In genomic region chr5:10283927-10284635, GRCh38 we compare ENCODE assay signal across 8 cellular contexts. TPM values are rescaled to one million over a fixed set of nuclear protein-coding genes. Genes with fewer than 3 reads are reported as not detected.
DNase-seq lines count a peak whose midpoint lies in the region; ATAC-seq, FAIRE-seq and TF ChIP-seq lines count a peak whose summit lies in the region.

No MANE protein-coding gene starts in this region.

- ATAC-seq in activated T-cell treated with anti-CD3 and anti-CD28 coated beads, Interleukin-2, amount 50 U/mL, for 72 hours (replicated peaks in 1 of 2) = peak; percentile 92 to 93

- FAIRE-seq in G401.6 (lab: Jason Lieb, UNC) (peak; percentile 37), RCC 7860 (lab: Jason Lieb, UNC) (no peak)

- no peaks in the 10 kb centered on the region for H3K36me3 Mint-ChIP-seq in activated T-cell treated with anti-CD3 and anti-CD28 coated beads, Interleukin-2, amount 50 U/mL, for 72 hours (ENCODE audit: insufficient read depth in 2 of 2)

- peak overlapping the region; percentile 22 to 74 for H3K4me3 Mint-ChIP-seq in activated T-cell treated with anti-CD3 and anti-CD28 coated beads, Interleukin-2, amount 50 U/mL, for 72 hours

- peaks cover 11% of the 10 kb centered on the region for H3K4me1 Mint-ChIP-seq in activated T-cell treated with anti-CD3 and anti-CD28 coated beads, Interleukin-2, amount 50 U/mL, for 72 hours (ENCODE audit: low read depth)

- H3K27ac ChIP-seq in substantia nigra (ENCODE audit: low read depth, low read length, poor library complexity, severe bottlenecking) = no peak overlapping the region

- H3K27me3 Mint-ChIP-seq in activated T-cell treated with anti-CD3 and anti-CD28 coated beads, Interleukin-2, amount 50 U/mL, for 72 hours (ENCODE audit: low read depth) = peaks cover 7% of the 10 kb centered on the region

- no peaks in the 10 kb centered on the region for H3K27me3 ChIP-seq in neuron (ENCODE audit: insufficient read depth, low read length)

- H3K27ac Mint-ChIP-seq in activated T-cell treated with anti-CD3 and anti-CD28 coated beads, Interleukin-2, amount 50 U/mL, for 72 hours = peak overlapping the region; percentile 14

- TF ChIP-seq CTCF in fibroblast of pulmonary artery (IDR thresholded peaks at IDR 0.05; ENCODE audit: low read length, missing control alignments) = peak; percentile 93

- peaks cover 8% of the 10 kb centered on the region for H3K4me1 ChIP-seq in neuron (ENCODE audit: insufficient read depth, low read length)

- no peaks in the 10 kb centered on the region for H3K9me3 Mint-ChIP-seq in activated T-cell treated with anti-CD3 and anti-CD28 coated beads, Interleukin-2, amount 50 U/mL, for 72 hours

- DNase-seq in GOT3 (lab: John Stamatoyannopoulos, UW) (peak; percentile 42), Kasumi-1 (lab: John Stamatoyannopoulos, UW) (peak; percentile 73 to 78), RCC 7860 (ENCODE audit: low spot score) (peak; percentile 64), fibroblast of pulmonary artery (ENCODE audit: low read depth) (peak; percentile 83), substantia nigra (lab: John Stamatoyannopoulos, UW) (peak; percentile 25 to 92 (median 78))
- peak; percentile 83 to 86 for DNase-seq in activated T-cell treated with anti-CD3 and anti-CD28 coated beads, Interleukin-2, amount 50 U/mL, for 72 hours

- peaks cover 11% of the 10 kb centered on the region for H3K36me3 ChIP-seq in neuron (ENCODE audit: insufficient read depth, low read length)

- H3K4me3 ChIP-seq in fibroblast of pulmonary artery (replicated peaks; ENCODE audit: low read depth, low read length) = no peak overlapping the region
- no peak overlapping the region for H3K4me3 ChIP-seq in neuron (ENCODE audit: low read length)

- H3K9me3 ChIP-seq in neuron (ENCODE audit: low read length) = no peaks in the 10 kb centered on the region

- peak overlapping the region; percentile 52 for H2AFZ ChIP-seq in neuron (ENCODE audit: low read depth, low read length)

RNA-seq across cellular contexts. Expression of gene CMBL, which starts 23.6 kb away (rescaled TPM):
- 1 to 10 TPM; 1.2 to 1.7 TPM for total RNA-seq in activated T-cell treated with anti-CD3 and anti-CD28 coated beads, Interleukin-2, amount 50 U/mL, for 72 hours

RNA-seq across cellular contexts. Expression of gene CCT5, which starts 34.0 kb away (rescaled TPM):
- total RNA-seq in activated T-cell treated with anti-CD3 and anti-CD28 coated beads, Interleukin-2, amount 50 U/mL, for 72 hours = 100 to 1,000 TPM; 179 to 218 TPM

RNA-seq across cellular contexts. Expression of gene ATPSCKMT, which starts 34.4 kb away (rescaled TPM):
- 10 to 100 TPM; 17.3 to 18.9 TPM for total RNA-seq in activated T-cell treated with anti-CD3 and anti-CD28 coated beads, Interleukin-2, amount 50 U/mL, for 72 hours
